ENCODE assay signal across 14 cellular contexts in the genomic region with DNA sequence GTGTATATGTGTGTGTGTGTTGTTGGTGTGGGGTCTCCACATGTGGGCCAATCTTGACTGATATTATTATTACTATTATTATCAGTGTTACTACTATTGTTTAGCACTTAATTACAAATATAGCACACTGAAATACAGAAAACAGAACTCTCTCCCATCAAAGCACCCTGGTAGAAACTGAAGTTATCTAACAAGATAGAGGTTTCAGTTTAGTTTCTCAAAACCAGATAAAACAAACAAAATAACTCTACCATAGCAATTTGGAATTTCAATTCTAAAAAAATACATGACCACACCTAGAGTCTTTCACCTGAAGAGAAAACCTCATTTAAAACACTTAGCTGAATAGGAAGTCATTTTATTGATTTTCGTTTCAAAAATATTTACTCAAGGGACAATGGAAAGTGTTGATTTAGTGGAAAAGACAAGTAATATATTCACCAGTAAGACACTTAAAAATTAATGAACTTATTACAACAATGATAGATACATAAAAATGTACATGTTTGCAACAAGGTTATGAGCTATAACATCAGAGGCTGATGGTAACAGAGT.
DNase-seq lines count a peak whose midpoint lies in the region; ATAC-seq and TF ChIP-seq lines count a peak whose summit lies in the region.
"Had no signal": no experiment of that assay in that cellular context is flagged by ENCODE, and none has a peak within 500 bp of the region (broad histone marks: within the 10 kb centered on the region; RNA-seq: fewer than 3 reads in every experiment).

No MANE protein-coding gene starts in this region.

- ATAC-seq in GM18502 (IDR thresholded peaks at IDR 0.05; ENCODE audit: poor library complexity, unreplicated experiment) (peak; percentile 51), GM21786 (IDR thresholded peaks at IDR 0.05; ENCODE audit: unreplicated experiment) (peak; percentile 48)

- TF ChIP-seq CTCF in progenitor cell of endocrine pancreas (IDR thresholded peaks at IDR 0.05; ENCODE audit: unreplicated experiment) (no peak), nephron progenitor cell (IDR thresholded peaks at IDR 0.05) (no peak)

- peaks cover 25% of the 10 kb centered on the region for H3K9me3 Mint-ChIP-seq in progenitor cell of endocrine pancreas (ENCODE audit: low read depth)
- no peaks in the 10 kb centered on the region for H3K9me3 Mint-ChIP-seq in nephron progenitor cell
- H3K9me3 Mint-ChIP-seq: T-helper 2 cell treated with Interferon-gamma antibody and Interleukin-4, amounts not matched to agents 5 μg/mL and 100 μg/mL, for 36 hours had no signal

- H3K27me3 Mint-ChIP-seq in progenitor cell of endocrine pancreas (no peaks in the 10 kb centered on the region), nephron progenitor cell (ENCODE audit: low read depth, poor library complexity) (no peaks in the 10 kb centered on the region)

- peak overlapping the region; percentile 72 for H3K27ac Mint-ChIP-seq in progenitor cell of endocrine pancreas
- H3K27ac Mint-ChIP-seq in nephron progenitor cell: no peak overlapping the region
- H3K27ac Mint-ChIP-seq: T-helper 2 cell treated with Interferon-gamma antibody and Interleukin-4, amounts not matched to agents 5 μg/mL and 100 μg/mL, for 36 hours had no signal

- peaks cover 32% of the 10 kb centered on the region for H3K4me1 Mint-ChIP-seq in progenitor cell of endocrine pancreas (ENCODE audit: low read depth)
- H3K4me1 Mint-ChIP-seq in nephron progenitor cell: no peaks in the 10 kb centered on the region

- H3K4me3 Mint-ChIP-seq in progenitor cell of endocrine pancreas (ENCODE audit: low read depth) (no peak overlapping the region), nephron progenitor cell (no peak overlapping the region)
- H3K4me3 Mint-ChIP-seq: T-helper 2 cell treated with Interferon-gamma antibody and Interleukin-4, amounts not matched to agents 5 μg/mL and 100 μg/mL, for 36 hours had no signal

- H3K36me3 Mint-ChIP-seq in progenitor cell of endocrine pancreas (ENCODE audit: insufficient read depth) (peaks cover 12% of the 10 kb centered on the region), nephron progenitor cell (ENCODE audit: low read depth) (no peaks in the 10 kb centered on the region)

- DNase-seq in NCI-H2029 (lab: John Stamatoyannopoulos, UW): peak; percentile 15
- DNase-seq in progenitor cell of endocrine pancreas (ENCODE audit: low spot score, unreplicated experiment): no peak
- DNase-seq in nephron progenitor cell: no peak
- DNase-seq in NCI-H1436 (lab: John Stamatoyannopoulos, UW): no peak
- no peak for DNase-seq in cerebellum (ENCODE audit: low spot score)
- DNase-seq: DMS79 treated with DMSO at 0.1 percent for 48 hours, GM23248, Karpas-422, NCI-H226, NCI-H526, SW 1271 had no signal
